ENCODE assay signal across 29 cellular contexts in genomic region chr14:96739511-96739910, GRCh38. TPM values are rescaled to one million over a fixed set of nuclear protein-coding genes. Genes with fewer than 3 reads are reported as not detected.
DNase-seq lines count a peak whose midpoint lies in the region; ATAC-seq and TF ChIP-seq lines count a peak whose summit lies in the region.
"Had no signal": no experiment of that assay in that cellular context is flagged by ENCODE, and none has a peak within 500 bp of the region (broad histone marks: within the 10 kb centered on the region; RNA-seq: fewer than 3 reads in every experiment).

No MANE protein-coding gene starts in this region.

- H3K27me3 ChIP-seq in tibial artery: peaks cover 0 to 88% of the 10 kb centered on the region in 2 donors
- H3K27me3 ChIP-seq: vagina had no signal

- H3K4me3 Mint-ChIP-seq in brain (peak overlapping the region; percentile 44 to 70 (median 64)), nephron progenitor cell (peak overlapping the region; percentile 32)
- no peak overlapping the region for H3K4me3 Mint-ChIP-seq in activated T-helper 17 cell treated with anti-CD3 and anti-CD28 coated beads, Interleukin-2, amount 50 U/mL, for 72 hours
- H3K4me3 Mint-ChIP-seq: activated CD4-positive, alpha-beta T cell treated with anti-CD3 and anti-CD28 coated beads, Interleukin-2, amount 10 ng/mL, durations not matched to agents 7 days and 5 days; activated CD8-positive, alpha-beta memory T cell treated with anti-CD3 and anti-CD28 coated beads, Interleukin-2, amount 10 ng/mL, durations not matched to agents 7 days and 5 days; activated naive CD4-positive, alpha-beta T cell treated with anti-CD3 and anti-CD28 coated beads for 36 hours; CD4-positive, alpha-beta T cell; natural killer cell treated with Interleukin-12 subunit alpha and Interleukin-12 subunit beta and Interleukin-15 and Interleukin-18, amount 100 ng/mL, for 72 hours had no signal

- H3K9me3 Mint-ChIP-seq in brain: no peaks in the 10 kb centered on the region
- no peaks in the 10 kb centered on the region for H3K9me3 Mint-ChIP-seq in nephron progenitor cell
- no peaks in the 10 kb centered on the region for H3K9me3 Mint-ChIP-seq in activated T-helper 17 cell treated with anti-CD3 and anti-CD28 coated beads, Interleukin-2, amount 50 U/mL, for 72 hours
- H3K9me3 Mint-ChIP-seq: activated CD4-positive, alpha-beta T cell treated with anti-CD3 and anti-CD28 coated beads, Interleukin-2, amount 10 ng/mL, durations not matched to agents 7 days and 5 days; activated naive CD4-positive, alpha-beta T cell treated with anti-CD3 and anti-CD28 coated beads for 36 hours; CD4-positive, alpha-beta T cell; natural killer cell treated with Interleukin-12 subunit alpha and Interleukin-12 subunit beta and Interleukin-15 and Interleukin-18, amount 100 ng/mL, for 72 hours had no signal

- H3K27me3 Mint-ChIP-seq in brain: peaks cover 10% of the 10 kb centered on the region
- H3K27me3 Mint-ChIP-seq in nephron progenitor cell (ENCODE audit: low read depth, poor library complexity): peaks cover 48% of the 10 kb centered on the region
- H3K27me3 Mint-ChIP-seq in activated T-helper 17 cell treated with anti-CD3 and anti-CD28 coated beads, Interleukin-2, amount 50 U/mL, for 72 hours: peaks cover 61% of the 10 kb centered on the region

- no peaks in the 10 kb centered on the region for H3K36me3 ChIP-seq in tibial artery
- H3K36me3 ChIP-seq: adrenal gland, HAP-1, suprapubic skin, vagina had no signal

- no peak overlapping the region for H3K4me3 ChIP-seq in tibial artery
- H3K4me3 ChIP-seq: A549, adrenal gland, HAP-1, suprapubic skin, vagina had no signal

- DNase-seq in DMS79 (lab: John Stamatoyannopoulos, UW) (peak; percentile 33), NCI-H526 (lab: John Stamatoyannopoulos, UW) (peak; percentile 65 to 72), nephron progenitor cell (peak; percentile 15), tibial artery (no peak), NCI-H1694 treated with DMSO at 0.1 percent for 48 hours (lab: John Stamatoyannopoulos, UW) (no peak)
- DNase-seq: activated CD4-positive, alpha-beta T cell treated with anti-CD3 and anti-CD28 coated beads, Interleukin-2, amount 10 ng/mL, durations not matched to agents 7 days and 5 days; activated CD8-positive, alpha-beta memory T cell treated with anti-CD3 and anti-CD28 coated beads, Interleukin-2, amount 10 ng/mL, durations not matched to agents 7 days and 5 days; activated naive CD4-positive, alpha-beta T cell treated with anti-CD3 and anti-CD28 coated beads for 36 hours; adrenal gland; AML-193; CD4-positive, alpha-beta T cell; effector CD4-positive, alpha-beta T cell; midbrain; NCI-H2029 treated with DMSO at 0.1 percent for 48 hours; NCI-H446; PC-3; posterior cingulate gyrus; SIG-M5; stimulated activated CD4-positive, alpha-beta T cell treated with anti-CD3 and anti-CD28 coated beads, Interleukin-15, amount 100 ng/mL, for 24 hours; stimulated activated naive CD4-positive, alpha-beta T cell had no signal

- H3K27ac Mint-ChIP-seq in brain (peak overlapping the region; percentile 68 to 95 (median 75)), nephron progenitor cell (peak overlapping the region; percentile 39)
- H3K27ac Mint-ChIP-seq in activated T-helper 17 cell treated with anti-CD3 and anti-CD28 coated beads, Interleukin-2, amount 50 U/mL, for 72 hours: no peak overlapping the region
- H3K27ac Mint-ChIP-seq: activated CD4-positive, alpha-beta T cell treated with anti-CD3 and anti-CD28 coated beads, Interleukin-2, amount 10 ng/mL, durations not matched to agents 7 days and 5 days; activated CD8-positive, alpha-beta memory T cell treated with anti-CD3 and anti-CD28 coated beads, Interleukin-2, amount 10 ng/mL, durations not matched to agents 7 days and 5 days; activated naive CD4-positive, alpha-beta T cell treated with anti-CD3 and anti-CD28 coated beads for 36 hours; CD4-positive, alpha-beta T cell; natural killer cell treated with Interleukin-12 subunit alpha and Interleukin-12 subunit beta and Interleukin-15 and Interleukin-18, amount 100 ng/mL, for 72 hours had no signal

- H3K27ac ChIP-seq in tibial artery: no peak overlapping the region
- H3K27ac ChIP-seq: A549, adrenal gland, suprapubic skin, vagina had no signal

- TF ChIP-seq CTCF in brain (conservative IDR thresholded peaks at IDR 0.05) (no peak), nephron progenitor cell (IDR thresholded peaks at IDR 0.05) (no peak), tibial artery (IDR thresholded peaks at IDR 0.05) (no peak)

- H3K36me3 Mint-ChIP-seq in brain (no peaks in the 10 kb centered on the region), nephron progenitor cell (ENCODE audit: low read depth) (no peaks in the 10 kb centered on the region)
- H3K36me3 Mint-ChIP-seq in activated T-helper 17 cell treated with anti-CD3 and anti-CD28 coated beads, Interleukin-2, amount 50 U/mL, for 72 hours (ENCODE audit: low read depth): no peaks in the 10 kb centered on the region
- H3K36me3 Mint-ChIP-seq: activated CD8-positive, alpha-beta memory T cell treated with anti-CD3 and anti-CD28 coated beads, Interleukin-2, amount 10 ng/mL, durations not matched to agents 7 days and 5 days; natural killer cell treated with Interleukin-12 subunit alpha and Interleukin-12 subunit beta and Interleukin-15 and Interleukin-18, amount 100 ng/mL, for 72 hours had no signal

- no peaks in the 10 kb centered on the region for H3K9me3 ChIP-seq in tibial artery
- H3K9me3 ChIP-seq: A549, adrenal gland, HAP-1, suprapubic skin, vagina had no signal

- H3K4me1 Mint-ChIP-seq in brain (peaks cover 79% of the 10 kb centered on the region), nephron progenitor cell (peaks cover 73% of the 10 kb centered on the region)
- no peaks in the 10 kb centered on the region for H3K4me1 Mint-ChIP-seq in activated T-helper 17 cell treated with anti-CD3 and anti-CD28 coated beads, Interleukin-2, amount 50 U/mL, for 72 hours

- H3K4me1 ChIP-seq in tibial artery: peaks cover 0 to 10% (median 8%) of the 10 kb centered on the region in 4 donors
- H3K4me1 ChIP-seq: A549 had no signal

- ATAC-seq in GM19452 (IDR thresholded peaks at IDR 0.05; ENCODE audit: unreplicated experiment): no peak
- no peak for ATAC-seq in activated T-helper 17 cell treated with anti-CD3 and anti-CD28 coated beads, Interleukin-2, amount 50 U/mL, for 72 hours (replicated peaks)
- ATAC-seq: A549; activated CD8-positive, alpha-beta memory T cell treated with anti-CD3 and anti-CD28 coated beads, Interleukin-2, amount 10 ng/mL, durations not matched to agents 7 days and 5 days; natural killer cell treated with Interleukin-12 subunit alpha and Interleukin-12 subunit beta and Interleukin-15 and Interleukin-18, amount 100 ng/mL, for 72 hours; PC-3; sciatic nerve had no signal

- intact Hi-C loops in tibial artery (cut with DNase I; ENCODE audit: low total_unique reads): no loop called here

RNA-seq across cellular contexts. Expression of gene VRK1, which starts 57.7 kb away (rescaled TPM):
- 13.8 TPM for polyA plus RNA-seq in brain (ENCODE audit: insufficient read depth, low read depth, low replicate concordance)
- total RNA-seq in activated T-helper 17 cell treated with anti-CD3 and anti-CD28 coated beads, Interleukin-2, amount 50 U/mL, for 72 hours: 10 to 100 TPM; 30.9 to 65.6 TPM

Comparison
In these comparisons a context has a peak if more than half of its experiments do, and no peak if none do; other contexts are left out.
1. DNase-seq: peak in DMS79 (single experiment), NCI-H526 (2 of 2) and nephron progenitor cell (single experiment); none in tibial artery (0 of 2) and NCI-H1694 treated with DMSO at 0.1 percent for 48 hours (single experiment).